ENCODE assay signal across 27 cellular contexts in the genomic region with DNA sequence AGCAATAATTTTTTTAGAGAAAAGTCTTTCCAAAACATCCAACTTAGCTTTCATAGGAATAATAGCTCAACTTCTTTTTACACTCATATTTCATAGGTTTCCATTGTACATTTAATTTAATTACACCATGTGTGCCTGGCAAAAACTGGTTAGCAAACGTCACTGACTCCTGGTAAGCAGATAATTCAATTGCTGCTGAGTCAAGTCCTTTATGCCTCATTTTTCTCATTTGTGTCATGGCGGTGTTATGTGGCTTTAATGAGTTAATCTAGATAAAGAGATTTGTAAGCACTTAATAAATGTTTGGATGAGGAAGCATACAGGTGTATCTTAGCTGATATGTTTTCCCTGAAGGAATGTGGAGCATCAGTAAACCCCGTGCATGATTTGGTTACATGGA.
"Had no signal": no experiment of that assay in that cellular context is flagged by ENCODE, and none has a peak within 500 bp of the region (broad histone marks: within the 10 kb centered on the region; RNA-seq: fewer than 3 reads in every experiment).

No MANE protein-coding gene starts in this region.

- H3K27ac ChIP-seq: adrenal gland, ascending aorta, brain microvascular endothelial cell, dorsolateral prefrontal cortex, esophagus squamous epithelium, gastroesophageal sphincter, neutrophil, pancreas, psoas muscle, right atrium auricular region, upper lobe of left lung had no signal

- H3K27ac Mint-ChIP-seq: activated B cell treated with CpG ODN at 0.5 μM for 24 hours; activated naive CD8-positive, alpha-beta T cell; activated T-helper 2 cell treated with anti-CD3 and anti-CD28 coated beads, Interferon-gamma antibody, Interleukin-2, Interleukin-4, amounts not matched to agents 10 μg/mL and 5 μg/mL and 100 μg/mL, durations not matched to agents 14 hours and 24 hours and 36 hours; nephron had no signal

- H3K36me3 ChIP-seq: adrenal gland, ascending aorta, brain microvascular endothelial cell, esophagus squamous epithelium, gastroesophageal sphincter, neutrophil, pancreas, right atrium auricular region, upper lobe of left lung had no signal

- H3K27me3 ChIP-seq: adrenal gland, ascending aorta, brain microvascular endothelial cell, dorsolateral prefrontal cortex, neutrophil, pancreas, right atrium auricular region, upper lobe of left lung had no signal

- DNase-seq: activated B cell treated with CpG ODN at 0.5 μM for 24 hours; activated CD4-positive, alpha-beta T cell treated with anti-CD3 and anti-CD28 coated beads for 4 hours; activated CD4-positive, alpha-beta T cell treated with anti-CD3 and anti-CD28 coated beads, Interleukin-2, amount 50 U/mL, for 48 hours; activated CD8-positive, alpha-beta memory T cell treated with anti-CD3 and anti-CD28 coated beads, Interleukin-2, amount 50 U/mL, for 48 hours; activated naive CD4-positive, alpha-beta T cell; activated T-cell treated with anti-CD3 and anti-CD28 coated beads, Interleukin-2, amount 50 U/mL, for 4 hours; adrenal gland; brain microvascular endothelial cell; central memory CD4-positive, alpha-beta T cell; dorsolateral prefrontal cortex; esophagus squamous epithelium; head of caudate nucleus; midbrain; pancreas; psoas muscle; stimulated activated CD4-positive, alpha-beta T cell treated with anti-CD3 and anti-CD28 coated beads, Interleukin-4, amount 100 ng/mL, for 24 hours; stimulated activated naive CD4-positive, alpha-beta T cell treated with Interleukin-2 at 50 U/mL for 16 hours; upper lobe of left lung had no signal

- H3K27me3 Mint-ChIP-seq: activated naive CD8-positive, alpha-beta T cell had no signal

- H3K9me3 Mint-ChIP-seq: activated B cell treated with CpG ODN at 0.5 μM for 24 hours; activated T-cell treated with anti-CD3 and anti-CD28 coated beads, Interleukin-2, amount 50 U/mL, for 4 hours; activated T-helper 2 cell treated with anti-CD3 and anti-CD28 coated beads, Interferon-gamma antibody, Interleukin-2, Interleukin-4, amounts not matched to agents 10 μg/mL and 5 μg/mL and 100 μg/mL, durations not matched to agents 14 hours and 24 hours and 36 hours; nephron had no signal

- FAIRE-seq: colon, islet of Langerhans, pancreas had no signal

- H3K4me3 ChIP-seq: adrenal gland, ascending aorta, dorsolateral prefrontal cortex, esophagus squamous epithelium, gastroesophageal sphincter, pancreas, psoas muscle, right atrium auricular region, upper lobe of left lung had no signal

- ATAC-seq: activated T-cell treated with anti-CD3 and anti-CD28 coated beads, Interleukin-2, amount 50 U/mL, for 4 hours; gastroesophageal sphincter; pancreas; psoas muscle had no signal

- H3K4me1 ChIP-seq: adrenal gland, ascending aorta, gastroesophageal sphincter, pancreas, psoas muscle, right atrium auricular region, upper lobe of left lung had no signal

- H3K36me3 Mint-ChIP-seq: activated naive CD8-positive, alpha-beta T cell had no signal

- H3K4me3 Mint-ChIP-seq: activated B cell treated with CpG ODN at 0.5 μM for 24 hours; activated naive CD8-positive, alpha-beta T cell; activated T-cell treated with anti-CD3 and anti-CD28 coated beads, Interleukin-2, amount 50 U/mL, for 4 hours; nephron had no signal

- H3K4me1 Mint-ChIP-seq: activated B cell treated with CpG ODN at 0.5 μM for 24 hours, nephron had no signal

- H3K9me3 ChIP-seq: adrenal gland, ascending aorta, esophagus squamous epithelium, gastroesophageal sphincter, neutrophil, pancreas, psoas muscle, right atrium auricular region, upper lobe of left lung had no signal
